ENCODE assay signal across 9 cellular contexts in the genomic region with DNA sequence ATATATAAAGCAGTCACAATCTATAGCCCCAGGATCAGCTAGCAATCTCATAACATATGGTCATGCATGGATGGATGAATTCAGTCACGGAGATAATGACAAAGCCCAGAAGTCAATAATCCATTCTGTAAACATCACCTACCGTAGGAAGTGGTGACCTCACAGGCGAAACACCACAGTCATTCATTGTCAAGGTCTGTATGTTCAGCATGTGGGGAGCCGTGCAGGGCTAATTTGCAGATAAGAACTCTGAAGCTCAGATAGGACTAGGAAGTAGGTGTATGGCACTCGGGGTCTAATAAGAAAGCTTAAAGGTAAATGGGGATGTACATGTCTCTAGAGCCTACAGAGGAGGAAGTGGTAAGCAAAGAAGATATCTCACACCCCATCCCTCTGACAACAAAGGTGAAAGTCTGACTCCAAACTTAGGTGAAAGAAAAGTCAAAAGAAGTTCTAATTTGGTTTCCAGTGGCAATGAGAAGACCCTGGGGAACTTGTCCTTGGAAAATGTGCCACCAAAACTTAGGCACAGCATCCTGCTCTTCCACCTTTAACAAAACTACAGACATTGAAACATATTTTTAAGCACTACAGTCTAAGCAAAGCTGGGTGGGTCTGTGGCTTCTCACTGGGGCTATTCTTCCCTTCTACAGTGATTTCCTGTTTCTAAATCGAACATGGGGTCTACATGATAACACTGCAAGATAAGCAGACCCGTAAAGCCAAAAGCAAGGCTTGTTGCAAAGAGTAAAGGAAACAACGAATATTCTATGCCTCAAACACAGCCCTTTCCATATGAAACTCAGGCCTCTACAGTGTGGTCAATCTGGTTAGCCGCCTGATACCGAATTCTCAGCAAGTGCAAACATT. TPM values are rescaled to one million over a fixed set of nuclear protein-coding genes. Genes with fewer than 3 reads are reported as not detected.
A peak's percentile ranks its signal among the peaks of the same experiment; 100 is the strongest.
DNase-seq lines count a peak whose midpoint lies in the region; ATAC-seq, FAIRE-seq and TF ChIP-seq lines count a peak whose summit lies in the region.
"Had no signal": no experiment of that assay in that cellular context is flagged by ENCODE, and none has a peak within 500 bp of the region (broad histone marks: within the 10 kb centered on the region; RNA-seq: fewer than 3 reads in every experiment).

No MANE protein-coding gene starts in this region.

- no peak overlapping the region for H3K4me3 ChIP-seq in hepatocyte

- H3K79me2 ChIP-seq in hepatocyte = no peaks in the 10 kb centered on the region

- peak; percentile 77 for DNase-seq in NCI-H748 (lab: John Stamatoyannopoulos, UW; ENCODE audit: unreplicated experiment)
- peak; percentile 50 for DNase-seq in hepatocyte (ENCODE audit: low spot score)
- no peak for DNase-seq in urothelium cell line (ENCODE audit: low spot score)
- DNase-seq in HCEC 1CT = no peak
- DNase-seq in HPDE6-E6E7 (ENCODE audit: extremely low spot score) = no peak
- DNase-seq: left cardiac atrium had no signal

- H3K9me3 ChIP-seq in hepatocyte (ENCODE audit: low read depth) = no peaks in the 10 kb centered on the region

- no peaks in the 10 kb centered on the region for H3K4me1 ChIP-seq in hepatocyte (ENCODE audit: insufficient read depth)

- H3K27ac ChIP-seq in hepatocyte = no peak overlapping the region

- H3K36me3 ChIP-seq in hepatocyte (replicated peaks; ENCODE audit: insufficient read depth, low read depth) = no peaks in the 10 kb centered on the region

- no peaks in the 10 kb centered on the region for H3K27me3 ChIP-seq in hepatocyte

- no peaks in the 10 kb centered on the region for H4K20me1 ChIP-seq in hepatocyte (ENCODE audit: insufficient read depth, poor library complexity, severe bottlenecking)

- no peak for FAIRE-seq in urothelium cell line (lab: Jason Lieb, UNC)

- 48% methylated on average over 10 of the region's 10 CpGs for WGBS in hepatocyte (ENCODE audit: low lambda C conversion rate, missing lambda C conversion rate)

- no peak overlapping the region for H3K4me2 ChIP-seq in hepatocyte

- no peak overlapping the region for H2AFZ ChIP-seq in hepatocyte

- no peaks in the 10 kb centered on the region for H3K9me2 ChIP-seq in hepatocyte (replicated peaks; ENCODE audit: insufficient read depth)

- peak; percentile 55 for ATAC-seq in GM18498 (IDR thresholded peaks at IDR 0.05; ENCODE audit: unreplicated experiment)
- ATAC-seq in GM21737 (IDR thresholded peaks at IDR 0.05; ENCODE audit: unreplicated experiment) = peak; percentile 73
- ATAC-seq in HG02763 (IDR thresholded peaks at IDR 0.05; ENCODE audit: unreplicated experiment) = no peak

- no peak for TF ChIP-seq CTCF in hepatocyte (IDR thresholded peaks at IDR 0.05; ENCODE audit: poor library complexity)

RNA-seq across cellular contexts. Expression of a gene that starts 5.2 kb away (rescaled TPM):
- not detected in 2 replicates for total RNA-seq in hepatocyte
- not detected in 2 replicates for polyA plus RNA-seq in hepatocyte

RNA-seq across cellular contexts. Expression of a gene that starts 39.0 kb away (rescaled TPM):
- 2.0 and 2.8 TPM in 2 replicates for total RNA-seq in hepatocyte
- polyA plus RNA-seq in hepatocyte = 1.8 and 3.0 TPM in 2 replicates

Comparison
In these comparisons a context has a peak if more than half of its experiments do, and no peak if none do; other contexts are left out.
1. DNase-seq: peak in NCI-H748 (single experiment) and hepatocyte (single experiment); none in urothelium cell line (single experiment), HCEC 1CT (single experiment) and HPDE6-E6E7 (single experiment).